ENCODE assay signal across 1 cellular context in genomic region chr14:34463598-34463961, GRCh38.
A peak's percentile ranks its signal among the peaks of the same experiment; 100 is the strongest.
TF ChIP-seq lines count a peak whose summit lies in the region.

No MANE protein-coding gene starts in this region.

TF ChIP-seq in HepG2, 621 proteins besides CTCF, POLR2A, EP300 and RAD21 (continued from another document):
- no peak for TF ChIP-seq CENPT (CRISPR knock-in tag; IDR thresholded peaks at IDR 0.05; ENCODE audit: low read depth)
- no peak for TF ChIP-seq CBX1 (IDR thresholded peaks at IDR 0.05; ENCODE audit: low read depth)
- no peak for TF ChIP-seq KMT2B (CRISPR knock-in tag; IDR thresholded peaks at IDR 0.05)
- TF ChIP-seq ISX (CRISPR knock-in tag; conservative IDR thresholded peaks at IDR 0.05), result no peak
- TF ChIP-seq NBN (conservative IDR thresholded peaks at IDR 0.05), result peak; percentile 63; the same call in 1 of the 2 replicates
- TF ChIP-seq ZNF652 (CRISPR knock-in tag; IDR thresholded peaks at IDR 0.05; ENCODE audit: borderline replicate concordance, low read depth), result no peak
- peak; percentile 63 for TF ChIP-seq CCAR2 (optimal IDR thresholded peaks at IDR 0.05; ENCODE audit: low read depth, low read length)
